ENCODE assay signal across 33 cellular contexts in the genomic region with DNA sequence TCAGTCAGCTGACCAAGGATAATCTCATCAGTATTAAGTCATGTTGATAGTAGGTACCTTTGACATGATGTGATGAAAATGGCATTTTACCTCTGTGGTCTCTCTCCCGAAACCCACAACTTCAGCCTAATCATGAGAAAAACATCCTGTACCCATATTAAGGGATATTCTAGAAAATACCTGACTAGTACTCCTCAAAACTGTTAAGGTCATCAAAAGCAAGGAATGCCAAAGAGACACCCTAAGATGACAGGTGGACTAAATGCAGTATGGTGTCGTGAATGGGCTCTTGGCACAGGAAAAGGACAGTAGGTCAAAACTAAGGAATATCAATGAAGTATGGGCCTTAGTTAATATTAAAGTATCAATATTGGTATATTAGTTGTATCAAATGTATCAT.
A peak's percentile ranks its signal among the peaks of the same experiment; 100 is the strongest.
DNase-seq lines count a peak whose midpoint lies in the region; ATAC-seq, FAIRE-seq and TF ChIP-seq lines count a peak whose summit lies in the region.
"Had no signal": no experiment of that assay in that cellular context is flagged by ENCODE, and none has a peak within 500 bp of the region (broad histone marks: within the 10 kb centered on the region; RNA-seq: fewer than 3 reads in every experiment).

No MANE protein-coding gene starts in this region.

- CTCF ChIA-PET in HepG2 (lab: Yijun Ruan, JAX; ENCODE audit: low intra/inter-chr PET ratio, low total read pairs) (no interaction called here), A549 (lab: Yijun Ruan, JAX) (interaction anchor here (1.1 kb wide), 1 partner anchor 368 kb away, joined by 5 read pairs; no protein-coding TSS in a partner anchor)

- no peaks in the 10 kb centered on the region for H3K27me3 Mint-ChIP-seq in activated CD4-positive, alpha-beta T cell treated with anti-CD3 and anti-CD28 coated beads, Interleukin-2, amount 10 ng/mL, durations not matched to agents 24 days and 14 days
- H3K27me3 Mint-ChIP-seq: CD4-positive, alpha-beta T cell; CD4-positive, CD25-positive, alpha-beta regulatory T cell had no signal

- no peaks in the 10 kb centered on the region for H3K79me2 ChIP-seq in HepG2 (ENCODE audit: insufficient read depth, low read length)

- H3K36me3 Mint-ChIP-seq in activated CD4-positive, alpha-beta T cell treated with anti-CD3 and anti-CD28 coated beads, Interleukin-2, amount 10 ng/mL, durations not matched to agents 24 days and 14 days (ENCODE audit: low read depth) = no peaks in the 10 kb centered on the region
- H3K36me3 Mint-ChIP-seq: CD4-positive, CD25-positive, alpha-beta regulatory T cell; CD8-positive, alpha-beta T cell had no signal

- intact Hi-C loops in HepG2 (cut with micrococcal nuclease; ENCODE audit: unreplicated experiment) (no loop called here), right lobe of liver (cut with DNase I) (no loop called here)
- intact Hi-C loops in activated CD4-positive, alpha-beta T cell treated with anti-CD3 and anti-CD28 coated beads, Interleukin-2, amount 10 ng/mL, durations not matched to agents 24 days and 14 days (cut with micrococcal nuclease) = no loop called here

- DNase-seq in HepG2 (ENCODE audit: low spot score) = no peak
- no peak for DNase-seq in right lobe of liver
- no peak for DNase-seq in A549 (ENCODE audit: low read depth in 1 of 2, low spot score in 1 of 2)
- peak; percentile 1 for DNase-seq in kidney tubule cell (ENCODE audit: low spot score)
- no peak for DNase-seq in activated CD4-positive, alpha-beta T cell treated with anti-CD3 and anti-CD28 coated beads, Interleukin-2, amount 10 ng/mL, durations not matched to agents 24 days and 14 days
- no peak for DNase-seq in activated CD4-positive, alpha-beta T cell treated with anti-CD3 and anti-CD28 coated beads, Interleukin-2, amount 50 U/mL, for 48 hours
- DNase-seq: 8988T; ACHN; AML-193; BE2C; C1 segment of cervical spinal cord; Caco-2; Calu3; CD4-positive, alpha-beta memory T cell; CD4-positive, alpha-beta T cell; CD4-positive, CD25-positive, alpha-beta regulatory T cell; CD8-positive, alpha-beta memory T cell; CD8-positive, alpha-beta T cell; COR-L47; DMS 273 treated with DMSO at 0.1 percent for 48 hours; DMS153; DMS53; DMS79; DMS79 treated with DMSO at 0.1 percent for 48 hours; DND-41; EL had no signal

- TF ChIP-seq POLR2A in HepG2 (IDR thresholded peaks at IDR 0.05; ENCODE audit: insufficient read depth in 1 of 2, low read depth in 2 of 2, low read length in 2 of 2) (no peak), right lobe of liver (IDR thresholded peaks at IDR 0.05) (no peak), A549 (IDR thresholded peaks at IDR 0.05; ENCODE audit: low read length) (no peak)

- POLR2A ChIA-PET in HepG2 (lab: Yijun Ruan, JAX) = no interaction called here
- POLR2A ChIA-PET in A549 (lab: Yijun Ruan, JAX) = no interaction called here

- peaks cover 0 to 2% of the 10 kb centered on the region in 2 experiments; a peak in 2 of 5 replicates for H3K36me3 ChIP-seq in HepG2 (replicated peaks in 1 of 2; ENCODE audit: control insufficient read depth in 1 of 2, insufficient read depth in 2 of 2, low read length in 2 of 2)
- no peaks in the 10 kb centered on the region for H3K36me3 ChIP-seq in right lobe of liver
- H3K36me3 ChIP-seq: BE2C, BLaER1 had no signal

- H3K27ac Mint-ChIP-seq in activated CD4-positive, alpha-beta T cell treated with anti-CD3 and anti-CD28 coated beads, Interleukin-2, amount 10 ng/mL, durations not matched to agents 24 days and 14 days = no peak overlapping the region
- H3K27ac Mint-ChIP-seq: B cell; CD4-positive, alpha-beta memory T cell; CD4-positive, alpha-beta T cell; CD4-positive, CD25-positive, alpha-beta regulatory T cell; CD8-positive, alpha-beta memory T cell; CD8-positive, alpha-beta T cell had no signal

- H3K4me3 Mint-ChIP-seq in activated CD4-positive, alpha-beta T cell treated with anti-CD3 and anti-CD28 coated beads, Interleukin-2, amount 10 ng/mL, durations not matched to agents 24 days and 14 days = no peak overlapping the region
- H3K4me3 Mint-ChIP-seq: B cell; CD4-positive, alpha-beta memory T cell; CD4-positive, alpha-beta T cell; CD8-positive, alpha-beta memory T cell; CD8-positive, alpha-beta T cell had no signal

- H2AFZ ChIP-seq in HepG2 (ENCODE audit: low read length) = no peak overlapping the region

- H3K9ac ChIP-seq in HepG2 (ENCODE audit: insufficient read depth, low read depth, low read length) = no peak overlapping the region
- H3K9ac ChIP-seq: BLaER1; BLaER1 treated with 17β-estradiol and CSF1 and Interleukin-3, amounts not matched to agents 10 nM and 100 nM had no signal

- no peaks in the 10 kb centered on the region for H3K9me3 Mint-ChIP-seq in activated CD4-positive, alpha-beta T cell treated with anti-CD3 and anti-CD28 coated beads, Interleukin-2, amount 10 ng/mL, durations not matched to agents 24 days and 14 days
- H3K9me3 Mint-ChIP-seq: CD8-positive, alpha-beta T cell had no signal

- H3K9me3 ChIP-seq in HepG2 (ENCODE audit: low read length) = no peaks in the 10 kb centered on the region
- H3K9me3 ChIP-seq in right lobe of liver = no peaks in the 10 kb centered on the region
- H3K9me3 ChIP-seq in A549 = no peaks in the 10 kb centered on the region
- H3K9me3 ChIP-seq: BE2C, Caco-2 had no signal

- BruUV-seq in HepG2 (replicated peaks; lab: Mats Ljungman, UMichigan) = no TSS peak

- H4K20me1 ChIP-seq in HepG2 (ENCODE audit: insufficient read depth, low read length) = no peaks in the 10 kb centered on the region
- H4K20me1 ChIP-seq: BLaER1; BLaER1 treated with 17β-estradiol and CSF1 and Interleukin-3, amounts not matched to agents 10 nM and 100 nM had no signal

- no peak overlapping the region for H3K4me3 ChIP-seq in HepG2 (replicated peaks in 1 of 3; ENCODE audit: insufficient read depth in 1 of 3, low read depth in 2 of 3, low read length in 3 of 3)
- H3K4me3 ChIP-seq in right lobe of liver = no peak overlapping the region
- no peak overlapping the region for H3K4me3 ChIP-seq in A549
- H3K4me3 ChIP-seq: BLaER1; BLaER1 treated with 17β-estradiol and CSF1 and Interleukin-3, amounts not matched to agents 10 nM and 100 nM had no signal

- in situ Hi-C loops in HepG2 (cut with HindIII; ENCODE audit: extremely low pct_ligation_motif_present, low pct_unique_long_range_greater_than_20kb) = no loop called here

- peaks cover 11% of the 10 kb centered on the region for H3K4me1 ChIP-seq in HepG2 (ENCODE audit: insufficient read depth, low read length)
- H3K4me1 ChIP-seq in right lobe of liver = peaks cover 0 to 9% (median 0%) of the 10 kb centered on the region in 4 donors
- no peaks in the 10 kb centered on the region for H3K4me1 ChIP-seq in A549
- H3K4me1 ChIP-seq: BE2C, Caco-2 had no signal

- H3K4me2 ChIP-seq in HepG2 (ENCODE audit: low read depth, low read length) (no peak overlapping the region), A549 (no peak overlapping the region)
- H3K4me2 ChIP-seq: BLaER1; BLaER1 treated with 17β-estradiol and CSF1 and Interleukin-3, amounts not matched to agents 10 nM and 100 nM had no signal

- ATAC-seq in HepG2 = no peak
- ATAC-seq in right lobe of liver = no peak
- no peak for ATAC-seq in A549
- ATAC-seq: CD8-positive, alpha-beta T cell had no signal

- H3K4me1 Mint-ChIP-seq in activated CD4-positive, alpha-beta T cell treated with anti-CD3 and anti-CD28 coated beads, Interleukin-2, amount 10 ng/mL, durations not matched to agents 24 days and 14 days = no peaks in the 10 kb centered on the region
- H3K4me1 Mint-ChIP-seq: B cell; CD4-positive, alpha-beta memory T cell; CD4-positive, CD25-positive, alpha-beta regulatory T cell had no signal

- TF ChIP-seq RAD21 in HepG2 (CRISPR knock-in tag; IDR thresholded peaks at IDR 0.05) (no peak), A549 (conservative IDR thresholded peaks at IDR 0.05 in 1 of 2, IDR thresholded peaks at IDR 0.05 in 1 of 2) (no peak)

- FAIRE-seq in HepG2 (lab: Jason Lieb, UNC) = no peak
- no peak for FAIRE-seq in A549 (lab: Jason Lieb, UNC)
- FAIRE-seq: A204.1, D721Med had no signal

- H3K27ac ChIP-seq in HepG2 (ENCODE audit: extremely low read length, insufficient read depth, low read length) = no peak overlapping the region
- H3K27ac ChIP-seq in right lobe of liver = no peak overlapping the region
- H3K27ac ChIP-seq in A549 = no peak overlapping the region
- H3K27ac ChIP-seq: 22Rv1; BLaER1; BLaER1 treated with 17β-estradiol and CSF1 and Interleukin-3, amounts not matched to agents 10 nM and 100 nM; C4-2B had no signal

- 98% methylated on average over 2 of the region's 2 CpGs for WGBS in HepG2 (ENCODE audit: low lambda C conversion rate)
- 78% methylated on average over 2 of the region's 2 CpGs for WGBS in right lobe of liver (ENCODE audit: insufficient coverage, low coverage, low lambda C conversion rate, missing lambda C conversion rate)
- whole genome bisulfite sequencing in A549 (ENCODE audit: missing lambda C conversion rate) = 33% methylated on average over 2 of the region's 2 CpGs

- no peaks in the 10 kb centered on the region for H3K27me3 ChIP-seq in HepG2 (ENCODE audit: control insufficient read depth in 1 of 2, insufficient read depth in 2 of 2, low read length in 2 of 2)
- H3K27me3 ChIP-seq in right lobe of liver = no peaks in the 10 kb centered on the region
- H3K27me3 ChIP-seq: BE2C; BLaER1; BLaER1 treated with 17β-estradiol and CSF1 and Interleukin-3, amounts not matched to agents 10 nM and 100 nM had no signal

- TF ChIP-seq EP300 in HepG2 (IDR thresholded peaks at IDR 0.05; ENCODE audit: low read depth in 2 of 2, low read length in 2 of 2) = no peak
- TF ChIP-seq EP300 in HepG2 (CRISPR knock-in tag; IDR thresholded peaks at IDR 0.05; ENCODE audit: borderline replicate concordance) = no peak
- no peak for TF ChIP-seq EP300 in A549 (IDR thresholded peaks at IDR 0.05)

- TF ChIP-seq CTCF in HepG2 (CRISPR knock-in tag; IDR thresholded peaks at IDR 0.05) (no peak), right lobe of liver (IDR thresholded peaks at IDR 0.05) (no peak), A549 (IDR thresholded peaks at IDR 0.05) (no peak)

TF ChIP-seq in HepG2, 621 proteins besides CTCF, POLR2A, EP300 and RAD21:
- TF ChIP-seq CEBPB (IDR thresholded peaks at IDR 0.05; ENCODE audit: borderline replicate concordance, low read depth, low read length) (no peak), MAFF (IDR thresholded peaks at IDR 0.05; ENCODE audit: low read depth, low read length) (peak; percentile 51; the same call in 1 of the 2 replicates), MAFK (conservative IDR thresholded peaks at IDR 0.05 in 1 of 2, IDR thresholded peaks at IDR 0.05 in 1 of 2; ENCODE audit: low read length in 2 of 2) (peak; percentile 43 to 73; a peak in 3 of 4 replicates)
TF ChIP-seq in HepG2: peak in this region for 2.

TF ChIP-seq in A549, 52 proteins besides CTCF, POLR2A, EP300 and RAD21:
- TF ChIP-seq MAFK (IDR thresholded peaks at IDR 0.05; ENCODE audit: partially characterized antibody) (peak; percentile 8), FOXS1 (CRISPR knock-in tag; IDR thresholded peaks at IDR 0.05) (no peak), CHD4 (IDR thresholded peaks at IDR 0.05; ENCODE audit: borderline replicate concordance) (no peak)
